ENCODE assay signal across 14 cellular contexts in the genomic region with DNA sequence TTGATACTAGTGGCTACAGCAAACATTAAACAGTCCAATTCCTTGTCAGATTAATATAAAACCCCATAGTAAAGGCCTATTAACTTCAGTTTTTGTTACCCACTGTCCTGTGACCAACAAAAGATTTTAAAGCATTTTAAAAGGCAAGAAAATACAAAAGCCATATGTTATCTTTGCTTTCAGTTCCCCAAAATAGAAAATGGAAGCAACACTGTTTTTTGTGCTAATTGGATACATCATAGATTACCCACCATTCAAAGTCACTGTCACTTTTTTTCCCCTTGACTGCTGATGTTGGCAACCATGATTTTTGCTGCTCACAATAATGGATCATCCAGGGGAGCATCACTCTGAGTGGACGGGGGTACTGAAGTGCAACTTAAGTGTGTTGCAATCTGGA. TPM values are rescaled to one million over a fixed set of nuclear protein-coding genes. Genes with fewer than 3 reads are reported as not detected.
DNase-seq lines count a peak whose midpoint lies in the region; ATAC-seq and TF ChIP-seq lines count a peak whose summit lies in the region.
"Had no signal": no experiment of that assay in that cellular context is flagged by ENCODE, and none has a peak within 500 bp of the region (broad histone marks: within the 10 kb centered on the region; RNA-seq: fewer than 3 reads in every experiment).

No MANE protein-coding gene starts in this region.

- ATAC-seq in naive B cell (ENCODE audit: low read depth in 2 of 2) = peak in 1 of 2 donors; percentile 27
- no peak for ATAC-seq in upper lobe of left lung (ENCODE audit: low FRiP score in 2 of 2)
- no peak for ATAC-seq in HG02852 (IDR thresholded peaks at IDR 0.05; ENCODE audit: unreplicated experiment)

- H3K27ac Mint-ChIP-seq in naive B cell = peak overlapping the region in 5 of 6 donors; percentile 29 to 78 (median 44)
- H3K27ac Mint-ChIP-seq: B cell had no signal

- H3K4me1 ChIP-seq in upper lobe of left lung (peaks cover 0 to 5% (median 0%) of the 10 kb centered on the region in 4 donors), sigmoid colon (no peaks in the 10 kb centered on the region)
- H3K4me1 ChIP-seq: HAP-1 had no signal

- H3K36me3 ChIP-seq in upper lobe of left lung = no peaks in the 10 kb centered on the region
- no peaks in the 10 kb centered on the region for H3K36me3 ChIP-seq in sigmoid colon
- H3K36me3 ChIP-seq: HAP-1 had no signal

- TF ChIP-seq EP300 in upper lobe of left lung (IDR thresholded peaks at IDR 0.05) (no peak), sigmoid colon (IDR thresholded peaks at IDR 0.05) (no peak)

- 53 to 86% methylated on average over 1 of the region's 1 CpG for WGBS in upper lobe of left lung, 2 donors
- WGBS in sigmoid colon, 2 donors = 85 to 88% methylated on average over 1 of the region's 1 CpG

- H3K27ac ChIP-seq in 22Rv1 (peak overlapping the region; percentile 55), VCaP (peak overlapping the region; percentile 66), upper lobe of left lung (peak overlapping the region in 1 of 4 donors; percentile 39), sigmoid colon (no peak overlapping the region)

- no peaks in the 10 kb centered on the region for H3K27me3 Mint-ChIP-seq in naive B cell
- H3K27me3 Mint-ChIP-seq: B cell; CD4-positive, alpha-beta memory T cell had no signal

- in situ Hi-C loops in Caki2 (cut with HindIII; ENCODE audit: low pct_unique_long_range_greater_than_20kb, low sequenced_read_pairs) = no loop called here

- TF ChIP-seq POLR2A in upper lobe of left lung (IDR thresholded peaks at IDR 0.05) (no peak), sigmoid colon (IDR thresholded peaks at IDR 0.05) (no peak)

- DNase-seq in Caki2 (ENCODE audit: low read depth) = peak; percentile 8
- no peak for DNase-seq in naive B cell
- DNase-seq in upper lobe of left lung = no peak
- no peak for DNase-seq in sigmoid colon
- DNase-seq: C1 segment of cervical spinal cord; CD4-positive, alpha-beta memory T cell; DND-41; GDM1; GOT3 had no signal

- no peaks in the 10 kb centered on the region for H3K36me3 Mint-ChIP-seq in naive B cell

- H3K9me3 ChIP-seq in upper lobe of left lung (no peaks in the 10 kb centered on the region), sigmoid colon (no peaks in the 10 kb centered on the region)
- H3K9me3 ChIP-seq: HAP-1 had no signal

- intact Hi-C loops in sigmoid colon (cut with DNase I) = no loop called here

- no peaks in the 10 kb centered on the region for H3K27me3 ChIP-seq in upper lobe of left lung
- no peaks in the 10 kb centered on the region for H3K27me3 ChIP-seq in sigmoid colon

- H3K9me3 Mint-ChIP-seq in naive B cell = peaks cover 0 to 2% (median 0%) of the 10 kb centered on the region in 7 donors

- H3K4me3 Mint-ChIP-seq in naive B cell = no peak overlapping the region
- H3K4me3 Mint-ChIP-seq: B cell; CD4-positive, alpha-beta memory T cell had no signal

- TF ChIP-seq CTCF in 22Rv1 (IDR thresholded peaks at IDR 0.05) = no peak
- no peak for TF ChIP-seq CTCF in VCaP (conservative IDR thresholded peaks at IDR 0.05)
- TF ChIP-seq CTCF in upper lobe of left lung (IDR thresholded peaks at IDR 0.05) = no peak
- no peak for TF ChIP-seq CTCF in sigmoid colon (IDR thresholded peaks at IDR 0.05)

- H3K4me3 ChIP-seq in upper lobe of left lung (no peak overlapping the region), sigmoid colon (no peak overlapping the region)
- H3K4me3 ChIP-seq: HAP-1 had no signal

- peaks cover 6 to 17% (median 8%) of the 10 kb centered on the region in 3 donors for H3K4me1 Mint-ChIP-seq in naive B cell
- H3K4me1 Mint-ChIP-seq: CD4-positive, alpha-beta memory T cell had no signal

RNA-seq across cellular contexts. Expression of a gene that starts 52.4 kb away (rescaled TPM):
- 0.81 and 0.98 TPM in 2 replicates for total RNA-seq in Caki2 (2014; rRNA removed; shearing (Covaris generic); ENCODE audit: low replicate concordance)
- polyA plus RNA-seq in naive B cell (ENCODE audit: low read depth in 6 of 6) (10 to 100 TPM; 14.1 to 31.7 (median 25.2) TPM), sigmoid colon (10 to 100 TPM in 2 of 3 donors, 1 to 10 TPM in 1; 5.4 to 18.3 (median 10.9) TPM)
- total RNA-seq in upper lobe of left lung (10 to 100 TPM; 25.2 to 59.2 (median 32.4) TPM), sigmoid colon (10 to 100 TPM; 15.0 to 29.6 (median 22.8) TPM)

Comparison
In these comparisons a context has a peak if more than half of its experiments do, and no peak if none do; other contexts are left out.
1. H3K27ac ChIP-seq: peak in 22Rv1 (single experiment) and VCaP (single experiment); none in sigmoid colon (0 of 4).